Comparison of ENCODE assay signal across 8 cellular contexts in the genomic region with DNA sequence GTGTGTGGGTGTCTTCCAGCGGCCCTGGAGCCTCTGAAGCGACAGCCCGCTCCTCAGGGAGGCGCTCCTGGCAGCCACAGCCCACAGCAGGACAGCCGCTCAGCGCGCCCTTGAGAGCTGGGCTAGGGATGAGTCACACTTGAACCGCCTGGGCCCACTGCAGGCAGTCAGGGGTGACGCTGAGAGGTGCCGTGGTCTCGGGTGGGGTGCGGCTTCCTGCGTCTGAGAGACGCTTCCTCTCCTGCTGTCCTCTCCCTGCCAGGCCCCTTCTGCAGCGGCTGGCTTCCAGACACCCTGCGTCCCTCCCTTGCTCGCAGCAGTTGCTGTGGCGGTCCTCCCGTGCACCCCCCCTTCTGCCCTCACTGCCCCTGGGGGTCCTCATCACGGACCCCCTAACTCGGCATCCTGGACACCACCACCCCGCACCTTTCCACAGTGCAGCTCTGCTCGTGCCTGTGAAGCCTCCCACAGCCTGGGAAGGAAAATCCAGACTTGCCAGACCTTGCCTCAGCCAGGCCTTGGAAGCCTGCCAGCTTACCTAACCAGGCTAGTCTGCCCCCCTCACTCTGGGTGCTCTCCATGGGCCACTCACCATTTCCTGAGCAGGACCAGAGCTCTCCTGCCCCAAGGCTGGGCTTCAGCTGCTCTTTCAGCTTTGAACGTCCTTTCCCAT. TPM values are rescaled to one million over a fixed set of nuclear protein-coding genes. Genes with fewer than 3 reads are reported as not detected.
DNase-seq lines count a peak whose midpoint lies in the region; ATAC-seq and TF ChIP-seq lines count a peak whose summit lies in the region.

No MANE protein-coding gene starts in this region.

- H3K36me3 Mint-ChIP-seq in CD4-positive, alpha-beta T cell (ENCODE audit: low read depth), result peaks cover 32% of the 10 kb centered on the region
- H3K36me3 Mint-ChIP-seq in activated naive CD4-positive, alpha-beta T cell treated with anti-CD3 and anti-CD28 coated beads, Interleukin-2, amount 50 U/mL, for 72 hours, result peaks cover 0 to 5% of the 10 kb centered on the region in 2 donors

- POLR2A ChIA-PET in CD4-positive, alpha-beta T cell (lab: Charles Lee), result interaction anchor here (0.6 to 4.1 kb wide), 12 partner anchors 9 to 686 kb away, joined by 3 to 24 read pairs (median 6); a partner anchor contains a TSS

- CTCF ChIA-PET in CD4-positive, alpha-beta T cell (lab: Charles Lee), result interaction anchor here (0.7 to 2.7 kb wide), 9 partner anchors 9 to 235 kb away, joined by 3 to 39 read pairs (median 7); a partner anchor contains a TSS

- peak overlapping the region; percentile 92 for H3K27ac ChIP-seq in CD4-positive, alpha-beta T cell (ENCODE audit: low read depth, low read length)
- peak overlapping the region; percentile 82 to 87 for H3K27ac ChIP-seq in right atrium auricular region

- peak overlapping the region; percentile 83 for H3K4me3 Mint-ChIP-seq in CD4-positive, alpha-beta T cell

- TF ChIP-seq CTCF in CD4-positive, alpha-beta T cell (IDR thresholded peaks at IDR 0.05), result no peak
- TF ChIP-seq CTCF in right atrium auricular region (IDR thresholded peaks at IDR 0.05), result peak in 1 of 2 donors; percentile 47

- peaks cover 0 to 36% of the 10 kb centered on the region in 2 donors for H3K4me1 ChIP-seq in right atrium auricular region

- peaks cover 58% of the 10 kb centered on the region for H3K4me1 Mint-ChIP-seq in CD4-positive, alpha-beta T cell (ENCODE audit: low read depth)

- no peaks in the 10 kb centered on the region for H3K9me3 Mint-ChIP-seq in CD4-positive, alpha-beta T cell
- H3K9me3 Mint-ChIP-seq in activated naive CD4-positive, alpha-beta T cell treated with anti-CD3 and anti-CD28 coated beads, Interleukin-2, amount 50 U/mL, for 72 hours, result no peaks in the 10 kb centered on the region

- H3K27me3 Mint-ChIP-seq in CD4-positive, alpha-beta T cell, result no peaks in the 10 kb centered on the region

- intact Hi-C loops in CD4-positive, alpha-beta T cell (cut with DNase I, micrococcal nuclease), result loop anchor here (2.0 to 5.0 kb wide), 4 partner anchors 42 to 120 kb away; a partner anchor contains a TSS

- H3K27ac Mint-ChIP-seq in CD4-positive, alpha-beta T cell, result peak overlapping the region; percentile 100
- H3K27ac Mint-ChIP-seq in activated naive CD4-positive, alpha-beta T cell treated with anti-CD3 and anti-CD28 coated beads, Interleukin-2, amount 50 U/mL, for 72 hours, result peak overlapping the region; percentile 85 to 93

- H3K27me3 ChIP-seq in CD4-positive, alpha-beta T cell (ENCODE audit: control insufficient read depth, insufficient read depth, low read length), result no peaks in the 10 kb centered on the region
- no peaks in the 10 kb centered on the region for H3K27me3 ChIP-seq in right atrium auricular region

- peaks cover 2% of the 10 kb centered on the region for H3K36me3 ChIP-seq in right atrium auricular region

- H3K4me3 ChIP-seq in right atrium auricular region, result peak overlapping the region; percentile 6 to 37

- H3K9me3 ChIP-seq in CD4-positive, alpha-beta T cell (ENCODE audit: control insufficient read depth, low read length), result no peaks in the 10 kb centered on the region
- no peaks in the 10 kb centered on the region for H3K9me3 ChIP-seq in right atrium auricular region

- ATAC-seq in CD4-positive, alpha-beta T cell (ENCODE audit: poor library complexity), result peak; percentile 93
- peak; percentile 76 for ATAC-seq in GM19397 (IDR thresholded peaks at IDR 0.05; ENCODE audit: unreplicated experiment)
- ATAC-seq in HG03521 (IDR thresholded peaks at IDR 0.05; ENCODE audit: unreplicated experiment), result peak; percentile 80
- peak; percentile 84 to 96 for ATAC-seq in activated naive CD4-positive, alpha-beta T cell treated with anti-CD3 and anti-CD28 coated beads, Interleukin-2, amount 50 U/mL, for 72 hours

- peak; percentile 79 to 93 (median 89) for DNase-seq in CD4-positive, alpha-beta T cell
- DNase-seq in T follicular helper cell (ENCODE audit: low read depth), result peak; percentile 86
- peak; percentile 62 to 75 for DNase-seq in activated naive CD4-positive, alpha-beta T cell treated with anti-CD3 and anti-CD28 coated beads, Interleukin-2, amount 50 U/mL, for 72 hours (ENCODE audit: low spot score in 2 of 2)
- DNase-seq in right atrium auricular region (ENCODE audit: low spot score), result peak; percentile 84
- DNase-seq in stimulated activated CD4-positive, alpha-beta T cell treated with anti-CD3 and anti-CD28 coated beads, Interleukin-12 subunit alpha, Interleukin-12 subunit beta, amount 100 ng/mL, for 48 hours (ENCODE audit: low read depth in 2 of 3, low spot score in 1 of 3), result peak; percentile 46 to 50 (median 48)
- no peak for DNase-seq in SKM-1 treated with dmso at 0.1 percent for 144 hours (lab: John Stamatoyannopoulos, UW; ENCODE audit: unreplicated experiment)

RNA-seq across cellular contexts. Expression of a gene that starts 1.1 kb away (rescaled TPM):
- 1 to 10 TPM; 2.2 to 2.3 TPM for total RNA-seq in CD4-positive, alpha-beta T cell
- 1 to 10 TPM in 1 of 2 donors, under 1 TPM in 1; 0.55 to 1.4 TPM for total RNA-seq in activated naive CD4-positive, alpha-beta T cell treated with anti-CD3 and anti-CD28 coated beads, Interleukin-2, amount 50 U/mL, for 72 hours
- 1 to 10 TPM in 1 of 2 donors, under 1 TPM in 1; 0.63 to 1.3 TPM for total RNA-seq in right atrium auricular region

RNA-seq across cellular contexts. Expression of a gene that starts 56.3 kb away (rescaled TPM):
- 10 to 100 TPM; 33.7 to 34.6 TPM for total RNA-seq in CD4-positive, alpha-beta T cell
- 1 to 10 TPM; 8.3 to 9.4 TPM for total RNA-seq in activated naive CD4-positive, alpha-beta T cell treated with anti-CD3 and anti-CD28 coated beads, Interleukin-2, amount 50 U/mL, for 72 hours
- 1 to 10 TPM; 1.3 to 1.4 TPM for total RNA-seq in right atrium auricular region
